Comparison of ENCODE assay signal across 9 cellular contexts in genomic region chr4:153204247-153205027, GRCh38. TPM values are rescaled to one million over a fixed set of nuclear protein-coding genes. Genes with fewer than 3 reads are reported as not detected.
DNase-seq lines count a peak whose midpoint lies in the region; ATAC-seq and TF ChIP-seq lines count a peak whose summit lies in the region.
"Had no signal": no experiment of that assay in that cellular context is flagged by ENCODE, and none has a peak within 500 bp of the region (broad histone marks: within the 10 kb centered on the region; RNA-seq: fewer than 3 reads in every experiment).

Gene TRIM2, plus strand, starts transcription at chr4:153204443. Its CDS starts 88 bp downstream, at chr4:153204531.

- intact Hi-C loops in CD8-positive, alpha-beta T cell (cut with DNase I, micrococcal nuclease) = no loop called here

- no peak within 1 kb of the TSS for H3K27ac ChIP-seq in CD8-positive, alpha-beta T cell (ENCODE audit: low read depth, low read length)
- peak within 1 kb of the TSS; percentile 88 for H3K27ac ChIP-seq in muscle layer of duodenum (ENCODE audit: low read length)
- H3K27ac ChIP-seq: neutrophil had no signal

- H3K9me3 Mint-ChIP-seq in CD8-positive, alpha-beta T cell = no peaks in the 10 kb centered on the region
- no peaks in the 10 kb centered on the region for H3K9me3 Mint-ChIP-seq in activated CD8-positive, alpha-beta memory T cell treated with anti-CD3 and anti-CD28 coated beads, Interleukin-2, amount 10 ng/mL, durations not matched to agents 7 days and 5 days (ENCODE audit: low read depth)
- H3K9me3 Mint-ChIP-seq in stimulated activated memory B cell treated with anti-CD40 and anti-IgM and Interleukin-4, amounts not matched to agents 10 μg/mL and 1 μg/mL and 100 μg/mL, for 72 hours = no peaks in the 10 kb centered on the region

- no peaks in the 10 kb centered on the region for H3K27me3 ChIP-seq in CD8-positive, alpha-beta T cell (ENCODE audit: insufficient read depth, low read length)
- H3K27me3 ChIP-seq in muscle layer of duodenum (ENCODE audit: low read depth, low read length) = no peaks in the 10 kb centered on the region
- H3K27me3 ChIP-seq: neutrophil had no signal

- no peak within 1 kb of the TSS for H3K4me3 ChIP-seq in CD8-positive, alpha-beta T cell (ENCODE audit: low read depth, low read length)
- peak within 1 kb of the TSS; percentile 28 for H3K4me3 ChIP-seq in fibroblast of mammary gland (ENCODE audit: control insufficient read depth, low read depth, low read length)
- peak within 1 kb of the TSS; percentile 53 to 67 for H3K4me3 ChIP-seq in muscle layer of duodenum (ENCODE audit: low read depth in 1 of 2, low read length in 2 of 2)

- no peak for DNase-seq in CD8-positive, alpha-beta T cell
- DNase-seq in T-helper 17 cell = no peak
- peak; percentile 81 for DNase-seq in fibroblast of mammary gland (ENCODE audit: low read depth)
- DNase-seq in activated CD8-positive, alpha-beta memory T cell treated with anti-CD3 and anti-CD28 coated beads, Interleukin-2, amount 10 ng/mL, durations not matched to agents 7 days and 5 days = no peak

- H3K36me3 ChIP-seq in CD8-positive, alpha-beta T cell (ENCODE audit: insufficient read depth, low read length) = no peaks in the 10 kb centered on the region
- no peaks in the 10 kb centered on the region for H3K36me3 ChIP-seq in muscle layer of duodenum (ENCODE audit: control insufficient read depth in 1 of 2, insufficient read depth in 2 of 2, low read length in 2 of 2)
- H3K36me3 ChIP-seq: neutrophil had no signal

- CTCF ChIA-PET in CD8-positive, alpha-beta T cell (lab: Charles Lee) = interaction anchor here (1.3 kb wide), 1 partner anchor 78 kb away, joined by 3 read pairs; no protein-coding TSS in a partner anchor
- CTCF ChIA-PET in activated CD8-positive, alpha-beta memory T cell treated with anti-CD3 and anti-CD28 coated beads, Interleukin-2, amount 10 ng/mL, durations not matched to agents 7 days and 5 days (lab: Charles Lee) = no interaction called here

- H3K27ac Mint-ChIP-seq in CD8-positive, alpha-beta T cell = no peak within 1 kb of the TSS
- peak within 1 kb of the TSS; percentile 63 for H3K27ac Mint-ChIP-seq in T-helper 17 cell
- H3K27ac Mint-ChIP-seq in activated CD8-positive, alpha-beta memory T cell treated with anti-CD3 and anti-CD28 coated beads, Interleukin-2, amount 10 ng/mL, durations not matched to agents 7 days and 5 days = no peak within 1 kb of the TSS
- H3K27ac Mint-ChIP-seq in stimulated activated memory B cell treated with anti-CD40 and anti-IgM and Interleukin-4, amounts not matched to agents 10 μg/mL and 1 μg/mL and 100 μg/mL, for 72 hours = no peak within 1 kb of the TSS

- peak within 1 kb of the TSS; percentile 61 for H3K4me3 Mint-ChIP-seq in CD8-positive, alpha-beta T cell
- peak within 1 kb of the TSS; percentile 82 for H3K4me3 Mint-ChIP-seq in T-helper 17 cell
- H3K4me3 Mint-ChIP-seq in activated CD8-positive, alpha-beta memory T cell treated with anti-CD3 and anti-CD28 coated beads, Interleukin-2, amount 10 ng/mL, durations not matched to agents 7 days and 5 days = no peak within 1 kb of the TSS
- H3K4me3 Mint-ChIP-seq in stimulated activated memory B cell treated with anti-CD40 and anti-IgM and Interleukin-4, amounts not matched to agents 10 μg/mL and 1 μg/mL and 100 μg/mL, for 72 hours = no peak within 1 kb of the TSS

- TF ChIP-seq CTCF in CD8-positive, alpha-beta T cell (IDR thresholded peaks at IDR 0.05) = no peak
- no peak for TF ChIP-seq CTCF in fibroblast of mammary gland (conservative IDR thresholded peaks at IDR 0.05; ENCODE audit: control insufficient read depth, insufficient read depth, low read depth, low read length)

- no peak for ATAC-seq in CD8-positive, alpha-beta T cell
- ATAC-seq in HG03432 (IDR thresholded peaks at IDR 0.05; ENCODE audit: unreplicated experiment) = peak; percentile 17
- ATAC-seq in T-helper 17 cell = no peak
- no peak for ATAC-seq in activated CD8-positive, alpha-beta memory T cell treated with anti-CD3 and anti-CD28 coated beads, Interleukin-2, amount 10 ng/mL, durations not matched to agents 7 days and 5 days
- ATAC-seq in stimulated activated memory B cell treated with anti-CD40 and anti-IgM and Interleukin-4, amounts not matched to agents 10 μg/mL and 1 μg/mL and 100 μg/mL, for 72 hours = no peak
- no peak for ATAC-seq in HG03135 (IDR thresholded peaks at IDR 0.05; ENCODE audit: unreplicated experiment)

- H3K36me3 Mint-ChIP-seq in CD8-positive, alpha-beta T cell = no peaks in the 10 kb centered on the region
- H3K36me3 Mint-ChIP-seq in T-helper 17 cell (ENCODE audit: low read depth) = no peaks in the 10 kb centered on the region
- H3K36me3 Mint-ChIP-seq in activated CD8-positive, alpha-beta memory T cell treated with anti-CD3 and anti-CD28 coated beads, Interleukin-2, amount 10 ng/mL, durations not matched to agents 7 days and 5 days = no peaks in the 10 kb centered on the region
- no peaks in the 10 kb centered on the region for H3K36me3 Mint-ChIP-seq in stimulated activated memory B cell treated with anti-CD40 and anti-IgM and Interleukin-4, amounts not matched to agents 10 μg/mL and 1 μg/mL and 100 μg/mL, for 72 hours

- POLR2A ChIA-PET in CD8-positive, alpha-beta T cell (lab: Charles Lee) = interaction anchor here (0.6 kb wide), 1 partner anchor 335 kb away, joined by 3 read pairs; no protein-coding TSS in a partner anchor

- no peaks in the 10 kb centered on the region for H3K27me3 Mint-ChIP-seq in CD8-positive, alpha-beta T cell (ENCODE audit: low read depth)
- H3K27me3 Mint-ChIP-seq in T-helper 17 cell = no peaks in the 10 kb centered on the region
- H3K27me3 Mint-ChIP-seq in activated CD8-positive, alpha-beta memory T cell treated with anti-CD3 and anti-CD28 coated beads, Interleukin-2, amount 10 ng/mL, durations not matched to agents 7 days and 5 days = peaks cover 17% of the 10 kb centered on the region
- peaks cover 46% of the 10 kb centered on the region for H3K27me3 Mint-ChIP-seq in stimulated activated memory B cell treated with anti-CD40 and anti-IgM and Interleukin-4, amounts not matched to agents 10 μg/mL and 1 μg/mL and 100 μg/mL, for 72 hours

- H3K9me3 ChIP-seq in CD8-positive, alpha-beta T cell (ENCODE audit: low read length) = no peaks in the 10 kb centered on the region
- H3K9me3 ChIP-seq in T-helper 17 cell (ENCODE audit: control insufficient read depth, low read length, poor library complexity, severe bottlenecking) (no peaks in the 10 kb centered on the region), muscle layer of duodenum (ENCODE audit: control insufficient read depth in 1 of 2, low read length in 2 of 2) (no peaks in the 10 kb centered on the region)
- H3K9me3 ChIP-seq: neutrophil had no signal

- H3K4me1 ChIP-seq in CD8-positive, alpha-beta T cell (ENCODE audit: insufficient read depth, low read length) = peaks cover 20% of the 10 kb centered on the region
- peaks cover 4 to 7% of the 10 kb centered on the region in 2 donors for H3K4me1 ChIP-seq in muscle layer of duodenum (ENCODE audit: control insufficient read depth in 1 of 2, insufficient read depth in 2 of 2, low read length in 2 of 2)

- H3K4me1 Mint-ChIP-seq in CD8-positive, alpha-beta T cell (ENCODE audit: low read depth) = peaks cover 18% of the 10 kb centered on the region
- H3K4me1 Mint-ChIP-seq in T-helper 17 cell = peaks cover 20% of the 10 kb centered on the region
- H3K4me1 Mint-ChIP-seq in activated CD8-positive, alpha-beta memory T cell treated with anti-CD3 and anti-CD28 coated beads, Interleukin-2, amount 10 ng/mL, durations not matched to agents 7 days and 5 days = peaks cover 14% of the 10 kb centered on the region
- H3K4me1 Mint-ChIP-seq in stimulated activated memory B cell treated with anti-CD40 and anti-IgM and Interleukin-4, amounts not matched to agents 10 μg/mL and 1 μg/mL and 100 μg/mL, for 72 hours = peaks cover 16% of the 10 kb centered on the region

RNA-seq across cellular contexts. Expression of gene TRIM2, which starts in this region (rescaled TPM):
- total RNA-seq in CD8-positive, alpha-beta T cell = under 1 TPM; 0.22 to 0.43 TPM
- total RNA-seq in T-helper 17 cell = 1 to 10 TPM; 4.3 to 9.5 TPM
- total RNA-seq in activated CD8-positive, alpha-beta memory T cell treated with anti-CD3 and anti-CD28 coated beads, Interleukin-2, amount 10 ng/mL, durations not matched to agents 7 days and 5 days = not detected

Comparison
In these comparisons a context has a peak if more than half of its experiments do, and no peak if none do; other contexts are left out.
1. H3K4me3 Mint-ChIP-seq: peak in CD8-positive, alpha-beta T cell (single experiment) and T-helper 17 cell (single experiment); none in activated CD8-positive, alpha-beta memory T cell treated with anti-CD3 and anti-CD28 coated beads, Interleukin-2, amount 10 ng/mL, durations not matched to agents 7 days and 5 days (single experiment) and stimulated activated memory B cell treated with anti-CD40 and anti-IgM and Interleukin-4, amounts not matched to agents 10 μg/mL and 1 μg/mL and 100 μg/mL, for 72 hours (single experiment).